ENCODE assay signal across 13 cellular contexts in genomic region chr10:22649390-22649841, GRCh38.
DNase-seq lines count a peak whose midpoint lies in the region; ATAC-seq, FAIRE-seq and TF ChIP-seq lines count a peak whose summit lies in the region.
"Had no signal": no experiment of that assay in that cellular context is flagged by ENCODE, and none has a peak within 500 bp of the region (broad histone marks: within the 10 kb centered on the region; RNA-seq: fewer than 3 reads in every experiment).

No MANE protein-coding gene starts in this region.

- H3K79me2 ChIP-seq in Loucy (ENCODE audit: insufficient read depth, low read length), result peaks cover 95% of the 10 kb centered on the region
- no peaks in the 10 kb centered on the region for H3K79me2 ChIP-seq in Karpas-422 (ENCODE audit: low read length)

- peak overlapping the region; percentile 70 for H3K27ac ChIP-seq in effector memory CD4-positive, alpha-beta T cell (ENCODE audit: insufficient read depth, low read length, poor library complexity, severe bottlenecking)
- no peak overlapping the region for H3K27ac ChIP-seq in Karpas-422 (ENCODE audit: low read length)

- H2AFZ ChIP-seq in Loucy (ENCODE audit: low read length) (no peak overlapping the region), Karpas-422 (ENCODE audit: low read length) (no peak overlapping the region)

- no peak for TF ChIP-seq CTCF in Loucy (conservative IDR thresholded peaks at IDR 0.05; ENCODE audit: low read length)

- H3K9me3 ChIP-seq in Loucy (ENCODE audit: insufficient read depth, low read depth, low read length), result no peaks in the 10 kb centered on the region
- no peaks in the 10 kb centered on the region for H3K9me3 ChIP-seq in effector memory CD4-positive, alpha-beta T cell (ENCODE audit: control insufficient read depth, low read length)
- no peaks in the 10 kb centered on the region for H3K9me3 ChIP-seq in Karpas-422 (ENCODE audit: low read length)
- H3K9me3 ChIP-seq: esophagus squamous epithelium, stomach had no signal

- peak overlapping the region; percentile 71 for H3K4me2 ChIP-seq in Loucy (ENCODE audit: low read depth, low read length, poor library complexity, severe bottlenecking)
- H3K4me2 ChIP-seq in Karpas-422 (ENCODE audit: low read depth, low read length, poor library complexity, severe bottlenecking), result no peak overlapping the region

- H4K20me1 ChIP-seq in Loucy (ENCODE audit: insufficient read depth, low read length, poor library complexity, severe bottlenecking) (peaks cover 90% of the 10 kb centered on the region), Karpas-422 (ENCODE audit: insufficient read depth, low read depth, low read length) (peaks cover 69% of the 10 kb centered on the region)

- peak; percentile 27 for ATAC-seq in GM18909 (IDR thresholded peaks at IDR 0.05; ENCODE audit: poor library complexity, unreplicated experiment)

- H3K9me2 ChIP-seq in Loucy (replicated peaks; ENCODE audit: low read depth, low read length), result no peaks in the 10 kb centered on the region
- H3K9me2 ChIP-seq in Karpas-422 (replicated peaks; ENCODE audit: insufficient read depth, low read length), result no peaks in the 10 kb centered on the region

- H3K4me3 ChIP-seq in Loucy (ENCODE audit: low read length, poor library complexity, severe bottlenecking) (peak overlapping the region; percentile 57), Karpas-422 (ENCODE audit: low read length) (no peak overlapping the region)
- H3K4me3 ChIP-seq in effector memory CD4-positive, alpha-beta T cell (ENCODE audit: insufficient read depth, low read depth, low read length, poor library complexity, severe bottlenecking), result peak overlapping the region; percentile 22
- H3K4me3 ChIP-seq: stomach had no signal

- peaks cover 90% of the 10 kb centered on the region for H3K4me1 ChIP-seq in Loucy (ENCODE audit: insufficient read depth, low read length, poor library complexity, severe bottlenecking)
- H3K4me1 ChIP-seq in effector memory CD4-positive, alpha-beta T cell (ENCODE audit: control insufficient read depth, insufficient read depth, low read length, poor library complexity, severe bottlenecking), result peaks cover 97% of the 10 kb centered on the region
- H3K4me1 ChIP-seq in Karpas-422 (ENCODE audit: low read length), result peaks cover under 1% of the 10 kb centered on the region

- H3K9ac ChIP-seq in Loucy (ENCODE audit: low read depth, low read length, poor library complexity, severe bottlenecking), result no peak overlapping the region
- no peak overlapping the region for H3K9ac ChIP-seq in Karpas-422 (ENCODE audit: low read length)

- no peaks in the 10 kb centered on the region for H3K27me3 ChIP-seq in Loucy (ENCODE audit: insufficient read depth, low read length, poor library complexity, severe bottlenecking)
- no peaks in the 10 kb centered on the region for H3K27me3 ChIP-seq in effector memory CD4-positive, alpha-beta T cell (replicated peaks; ENCODE audit: control insufficient read depth, insufficient read depth, low read length, poor library complexity, severe bottlenecking)
- no peaks in the 10 kb centered on the region for H3K27me3 ChIP-seq in Karpas-422 (ENCODE audit: low read length)
- H3K27me3 ChIP-seq: esophagus squamous epithelium, stomach had no signal

- H3K36me3 ChIP-seq in Loucy (ENCODE audit: insufficient read depth, low read length), result no peaks in the 10 kb centered on the region
- H3K36me3 ChIP-seq in effector memory CD4-positive, alpha-beta T cell (ENCODE audit: control insufficient read depth, insufficient read depth, low read length), result no peaks in the 10 kb centered on the region
- no peaks in the 10 kb centered on the region for H3K36me3 ChIP-seq in Karpas-422 (ENCODE audit: insufficient read depth, low read length)
- H3K36me3 ChIP-seq: esophagus squamous epithelium had no signal

- peaks cover 8% of the 10 kb centered on the region; the same call in 1 of the 2 replicates for H3F3A ChIP-seq in Loucy (ENCODE audit: low read depth)

- DNase-seq in effector memory CD4-positive, alpha-beta T cell, result no peak
- DNase-seq in stimulated activated CD4-positive, alpha-beta T cell treated with anti-CD3 and anti-CD28 coated beads, Interleukin-2, amount 100 ng/mL, for 24 hours, result peak; percentile 50 to 57
- DNase-seq in urothelium cell line (ENCODE audit: low spot score), result no peak
- DNase-seq in Karpas-422, result no peak
- no peak for DNase-seq in A172 (ENCODE audit: low spot score)
- DNase-seq: aorta, esophagus squamous epithelium, NCI-H82, right cardiac atrium, stomach, T1000 had no signal

- FAIRE-seq in urothelium cell line (lab: Jason Lieb, UNC), result no peak

Comparison
In these comparisons a context has a peak if more than half of its experiments do, and no peak if none do; other contexts are left out.
1. DNase-seq: peak in stimulated activated CD4-positive, alpha-beta T cell treated with anti-CD3 and anti-CD28 coated beads, Interleukin-2, amount 100 ng/mL, for 24 hours (2 of 2); none in effector memory CD4-positive, alpha-beta T cell (0 of 3), urothelium cell line (single experiment), Karpas-422 (single experiment) and A172 (single experiment).